Comparison of ENCODE assay signal across 8 cellular contexts in the genomic region with DNA sequence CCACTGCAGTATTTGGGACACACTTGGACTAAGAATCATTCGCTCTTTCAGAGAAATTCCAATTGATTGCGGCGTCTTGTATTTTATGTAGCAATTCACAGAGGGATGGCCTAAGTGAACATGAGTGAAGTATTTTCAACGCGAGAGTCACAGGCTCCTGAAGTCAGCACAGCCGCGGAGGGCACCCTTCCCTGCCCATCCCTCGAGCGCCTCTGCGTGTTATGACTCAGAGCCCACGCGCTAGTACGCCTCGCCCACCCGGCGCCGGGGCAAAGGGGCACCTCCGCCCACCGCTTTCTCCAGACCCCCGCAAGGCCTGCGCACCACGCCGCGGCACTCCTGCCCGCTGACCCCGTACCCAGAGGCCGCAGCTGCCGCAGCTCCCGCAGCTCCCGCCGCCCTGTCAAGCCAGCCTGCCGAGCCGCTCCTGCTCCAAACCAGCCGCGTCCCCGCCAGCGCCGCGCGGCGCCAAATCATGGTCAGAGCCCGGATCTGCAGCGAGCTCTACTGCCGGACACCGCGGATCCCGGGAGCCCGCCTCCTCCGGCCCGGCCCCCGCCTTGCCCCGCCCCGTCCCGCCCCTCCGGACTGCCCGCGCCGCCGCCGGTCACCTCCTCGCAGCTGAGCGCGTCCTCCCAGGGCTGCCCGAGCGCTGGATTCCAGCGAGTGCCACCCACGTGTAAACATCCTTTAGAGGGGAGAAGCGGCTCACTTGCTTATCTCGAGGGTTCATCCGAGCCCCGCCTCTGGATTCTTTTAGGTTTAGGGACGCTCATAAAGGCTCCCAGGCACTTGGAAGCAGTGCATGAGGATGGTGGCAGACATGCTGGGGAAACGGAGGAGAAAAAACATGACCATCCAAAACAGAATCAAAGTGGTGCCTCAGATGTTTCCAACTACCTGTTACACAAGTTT.
DNase-seq lines count a peak whose midpoint lies in the region; ATAC-seq and TF ChIP-seq lines count a peak whose summit lies in the region.

GLRX2 (minus strand) TSS at position 509 of the 915 bp plus-strand sequence; CDS start at position 477, 32 bp downstream.

- H3K4me2 ChIP-seq in KMS-11: peak within 1 kb of the TSS; percentile 96

- H3K9me3 Mint-ChIP-seq in nephron: no peaks in the 10 kb centered on the region
- H3K9me3 Mint-ChIP-seq in stimulated activated naive CD8-positive, alpha-beta T cell treated with anti-CD3 and anti-CD28 coated beads, Interleukin-15, Interleukin-2, amounts not matched to agents 100 ng/mL and 50 ng/mL, for 24 hours: no peaks in the 10 kb centered on the region

- no peaks in the 10 kb centered on the region for H4K20me1 ChIP-seq in KMS-11 (ENCODE audit: insufficient read depth)

- H3K36me3 ChIP-seq in KMS-11 (ENCODE audit: insufficient read depth) (no peaks in the 10 kb centered on the region), RWPE2 (ENCODE audit: low read depth) (peaks cover 12% of the 10 kb centered on the region)

- TF ChIP-seq CTCF in KMS-11 (conservative IDR thresholded peaks at IDR 0.05; ENCODE audit: low read depth, low read length) (no peak), RWPE2 (IDR thresholded peaks at IDR 0.05; ENCODE audit: poor library complexity, severe bottlenecking) (no peak), nephron (IDR thresholded peaks at IDR 0.05; ENCODE audit: unreplicated experiment in 3 of 3) (peak in 1 of 3 experiments; percentile 10)

- DNase-seq in EL (peak; percentile 95), RWPE2 (ENCODE audit: low spot score) (peak; percentile 85), fibroblast of peridontal ligament (ENCODE audit: extremely low read depth) (peak; percentile 91)
- DNase-seq in activated T-helper 9 cell treated with anti-CD3 and anti-CD28 coated beads, Interleukin-2, amount 50 U/mL, for 16 hours (ENCODE audit: low read depth): peak; percentile 51

- peaks cover 20% of the 10 kb centered on the region; the same call in 1 of the 2 replicates for H3K79me2 ChIP-seq in KMS-11 (ENCODE audit: insufficient read depth, low read depth)

- peak within 1 kb of the TSS; percentile 78 to 95 (median 87) for H3K27ac Mint-ChIP-seq in nephron
- peak within 1 kb of the TSS; percentile 82 for H3K27ac Mint-ChIP-seq in stimulated activated naive CD8-positive, alpha-beta T cell treated with anti-CD3 and anti-CD28 coated beads, Interleukin-15, Interleukin-2, amounts not matched to agents 100 ng/mL and 50 ng/mL, for 24 hours

- ATAC-seq in GM21786 (IDR thresholded peaks at IDR 0.05; ENCODE audit: unreplicated experiment) (peak; percentile 91), RWPE2 (ENCODE audit: low read depth) (peak; percentile 94)

- H3K27ac ChIP-seq in KMS-11 (peak within 1 kb of the TSS; percentile 47), RWPE2 (ENCODE audit: poor library complexity, severe bottlenecking) (peak within 1 kb of the TSS; percentile 82)

- H3K4me1 ChIP-seq in KMS-11 (ENCODE audit: low read depth, poor library complexity, severe bottlenecking) (peaks cover 25% of the 10 kb centered on the region), RWPE2 (ENCODE audit: insufficient read depth, poor library complexity, severe bottlenecking) (peaks cover 8% of the 10 kb centered on the region)

- peak within 1 kb of the TSS; percentile 51; the same call in 1 of the 2 replicates for H3K9ac ChIP-seq in KMS-11

- peak within 1 kb of the TSS; percentile 74 for H2AFZ ChIP-seq in KMS-11 (ENCODE audit: low read depth)

- peaks cover 6% of the 10 kb centered on the region for H3K36me3 Mint-ChIP-seq in nephron (ENCODE audit: low read depth)
- H3K36me3 Mint-ChIP-seq in stimulated activated naive CD8-positive, alpha-beta T cell treated with anti-CD3 and anti-CD28 coated beads, Interleukin-15, Interleukin-2, amounts not matched to agents 100 ng/mL and 50 ng/mL, for 24 hours (ENCODE audit: low read depth): peaks cover 4% of the 10 kb centered on the region

- H3K4me3 Mint-ChIP-seq in nephron: peak within 1 kb of the TSS; percentile 92 to 94 (median 93)
- peak within 1 kb of the TSS; percentile 96 for H3K4me3 Mint-ChIP-seq in stimulated activated naive CD8-positive, alpha-beta T cell treated with anti-CD3 and anti-CD28 coated beads, Interleukin-15, Interleukin-2, amounts not matched to agents 100 ng/mL and 50 ng/mL, for 24 hours

- H3K27me3 ChIP-seq in KMS-11 (ENCODE audit: insufficient read depth, low read depth) (no peaks in the 10 kb centered on the region), RWPE2 (ENCODE audit: insufficient read depth, poor library complexity, severe bottlenecking) (no peaks in the 10 kb centered on the region)

- H3K4me1 Mint-ChIP-seq in nephron: peaks cover 30% of the 10 kb centered on the region
- peaks cover 24% of the 10 kb centered on the region for H3K4me1 Mint-ChIP-seq in stimulated activated naive CD8-positive, alpha-beta T cell treated with anti-CD3 and anti-CD28 coated beads, Interleukin-15, Interleukin-2, amounts not matched to agents 100 ng/mL and 50 ng/mL, for 24 hours (ENCODE audit: low read depth)

- no peaks in the 10 kb centered on the region for H3K9me3 ChIP-seq in RWPE2 (ENCODE audit: severe bottlenecking)

- H3K27me3 Mint-ChIP-seq in nephron (ENCODE audit: low read depth): peaks cover 5% of the 10 kb centered on the region
- no peaks in the 10 kb centered on the region for H3K27me3 Mint-ChIP-seq in stimulated activated naive CD8-positive, alpha-beta T cell treated with anti-CD3 and anti-CD28 coated beads, Interleukin-15, Interleukin-2, amounts not matched to agents 100 ng/mL and 50 ng/mL, for 24 hours

- peak within 1 kb of the TSS; percentile 87 for H3K4me3 ChIP-seq in KMS-11 (IDR thresholded peaks at IDR 0.05; ENCODE audit: insufficient read depth, low read depth, low read length)
- peak within 1 kb of the TSS; percentile 77 for H3K4me3 ChIP-seq in RWPE2 (ENCODE audit: severe bottlenecking)

Comparison
In these comparisons a context has a peak if more than half of its experiments do, and no peak if none do; other contexts are left out.
1. Peak in every context shown above with its lines: DNase-seq, ATAC-seq, H3K4me3 ChIP-seq and H3K27ac ChIP-seq.